Comparison of ENCODE assay signal across 18 cellular contexts in genomic region chr6:12576389-12576788, GRCh38.
DNase-seq lines count a peak whose midpoint lies in the region; ATAC-seq, FAIRE-seq and TF ChIP-seq lines count a peak whose summit lies in the region.
"Had no signal": no experiment of that assay in that cellular context is flagged by ENCODE, and none has a peak within 500 bp of the region (broad histone marks: within the 10 kb centered on the region; RNA-seq: fewer than 3 reads in every experiment).

No MANE protein-coding gene starts in this region.

- no peak overlapping the region for H3K27ac Mint-ChIP-seq in stimulated activated naive CD8-positive, alpha-beta T cell treated with anti-CD3 and anti-CD28 coated beads, Interleukin-15, amount 100 ng/mL, for 72 hours
- H3K27ac Mint-ChIP-seq: neural progenitor cell, T-cell had no signal

- H3K9me3 ChIP-seq in mesenchymal stem cell (ENCODE audit: control insufficient read depth, low read length) = no peaks in the 10 kb centered on the region
- H3K9me3 ChIP-seq: sigmoid colon had no signal

- no peak overlapping the region for H4K8ac ChIP-seq in mesenchymal stem cell (ENCODE audit: low read length)

- no peaks in the 10 kb centered on the region for H3K79me1 ChIP-seq in mesenchymal stem cell (replicated peaks; ENCODE audit: low read length, poor library complexity, severe bottlenecking)

- H2AFZ ChIP-seq in mesenchymal stem cell (ENCODE audit: low read depth, low read length) = no peak overlapping the region
- H2AFZ ChIP-seq: neural progenitor cell had no signal

- 54% methylated on average over 2 of the region's 2 CpGs for WGBS in mesenchymal stem cell

- H3K4me3 ChIP-seq in AG10803 (ENCODE audit: low read length) (no peak overlapping the region), mesenchymal stem cell (ENCODE audit: insufficient read depth in 1 of 2, low read depth in 1 of 2, low read length in 2 of 2) (no peak overlapping the region)
- H3K4me3 ChIP-seq: lung, neural progenitor cell, sigmoid colon had no signal

- H3K4ac ChIP-seq in mesenchymal stem cell (ENCODE audit: low read depth in 1 of 2, low read length in 2 of 2) = no peak overlapping the region

- no peak overlapping the region for H2BK120ac ChIP-seq in mesenchymal stem cell (ENCODE audit: low read depth, low read length)

- TF ChIP-seq CTCF in AG10803 (conservative IDR thresholded peaks at IDR 0.05; ENCODE audit: low read length) = no peak

- H3K36me3 ChIP-seq in mesenchymal stem cell (ENCODE audit: control insufficient read depth in 1 of 2, insufficient read depth in 2 of 2, low read depth in 1 of 2, low read length in 2 of 2) = no peaks in the 10 kb centered on the region
- H3K36me3 ChIP-seq: neural progenitor cell, sigmoid colon had no signal

- H3K23ac ChIP-seq in mesenchymal stem cell (ENCODE audit: low read length in 2 of 2) = no peak overlapping the region

- peak; percentile 74 for FAIRE-seq in RCC 7860 (lab: Jason Lieb, UNC)

- no peak overlapping the region for H3K18ac ChIP-seq in mesenchymal stem cell (ENCODE audit: low read depth in 1 of 2, low read length in 2 of 2)

- ATAC-seq in stimulated activated naive CD8-positive, alpha-beta T cell treated with anti-CD3 and anti-CD28 coated beads, Interleukin-15, amount 100 ng/mL, for 72 hours = no peak
- ATAC-seq: T-cell had no signal

- no peak overlapping the region for H3K4me3 Mint-ChIP-seq in stimulated activated naive CD8-positive, alpha-beta T cell treated with anti-CD3 and anti-CD28 coated beads, Interleukin-15, amount 100 ng/mL, for 72 hours
- H3K4me3 Mint-ChIP-seq: neural progenitor cell, T-cell had no signal

- no peaks in the 10 kb centered on the region for H3K27me3 Mint-ChIP-seq in stimulated activated naive CD8-positive, alpha-beta T cell treated with anti-CD3 and anti-CD28 coated beads, Interleukin-15, amount 100 ng/mL, for 72 hours
- H3K27me3 Mint-ChIP-seq: T-cell had no signal

- peak overlapping the region; percentile 93 for H3K27ac ChIP-seq in mesenchymal stem cell (ENCODE audit: low read length, poor library complexity, severe bottlenecking)
- H3K27ac ChIP-seq: neural progenitor cell, sigmoid colon had no signal

- H3K4me2 ChIP-seq in mesenchymal stem cell (ENCODE audit: low read length, poor library complexity, severe bottlenecking) = no peak overlapping the region
- H3K4me2 ChIP-seq: neural progenitor cell had no signal

- no peaks in the 10 kb centered on the region for H3K27me3 ChIP-seq in mesenchymal stem cell (ENCODE audit: control insufficient read depth in 1 of 2, insufficient read depth in 1 of 2, low read length in 2 of 2)
- H3K27me3 ChIP-seq: neural progenitor cell, sigmoid colon had no signal

- H3K14ac ChIP-seq in mesenchymal stem cell (ENCODE audit: low read length in 2 of 2) = no peak overlapping the region

- no peaks in the 10 kb centered on the region for H3K4me1 Mint-ChIP-seq in stimulated activated naive CD8-positive, alpha-beta T cell treated with anti-CD3 and anti-CD28 coated beads, Interleukin-15, amount 100 ng/mL, for 72 hours
- H3K4me1 Mint-ChIP-seq: T-cell had no signal

- H3K9me3 Mint-ChIP-seq in stimulated activated naive CD8-positive, alpha-beta T cell treated with anti-CD3 and anti-CD28 coated beads, Interleukin-15, amount 100 ng/mL, for 72 hours = no peaks in the 10 kb centered on the region
- H3K9me3 Mint-ChIP-seq: neural progenitor cell, T-cell had no signal

- H3K4me1 ChIP-seq in mesenchymal stem cell (ENCODE audit: control insufficient read depth, insufficient read depth, low read depth, low read length) = peaks cover 5% of the 10 kb centered on the region
- H3K4me1 ChIP-seq: neural progenitor cell had no signal

- H2BK5ac ChIP-seq in mesenchymal stem cell (ENCODE audit: low read depth, low read length, poor library complexity, severe bottlenecking) = no peak overlapping the region

- H4K91ac ChIP-seq in mesenchymal stem cell (ENCODE audit: low read length) = no peak overlapping the region

- no peak overlapping the region for H2BK12ac ChIP-seq in mesenchymal stem cell (ENCODE audit: low read length in 2 of 2)

- no peak overlapping the region for H2BK15ac ChIP-seq in mesenchymal stem cell (ENCODE audit: low read depth, poor library complexity, severe bottlenecking)

- DNase-seq in AG10803 (ENCODE audit: low read depth) (peak; percentile 92), RCC 7860 (ENCODE audit: low spot score) (peak; percentile 63), dedifferentiated amniotic fluid mesenchymal stem cell (ENCODE audit: extremely low spot score) (peak; percentile 83), mesenchymal stem cell (no peak), NCI-H146 (lab: John Stamatoyannopoulos, UW) (no peak), NCI-H2196 treated with DMSO at 0.1 percent for 48 hours (lab: John Stamatoyannopoulos, UW; ENCODE audit: unreplicated experiment) (no peak)
- DNase-seq in stimulated activated naive CD8-positive, alpha-beta T cell treated with anti-CD3 and anti-CD28 coated beads, Interleukin-15, amount 100 ng/mL, for 72 hours = no peak
- DNase-seq in activated naive CD4-positive, alpha-beta T cell (lab: John Stamatoyannopoulos, UW) = no peak
- DNase-seq: activated naive CD4-positive, alpha-beta T cell treated with Interleukin-2 at 50 U/mL for 16 hours; cerebellar nuclear complex; NCI-H1436 treated with DMSO at 0.1 percent for 48 hours; NCI-H524; OCI-M1; sigmoid colon; stimulated activated naive CD4-positive, alpha-beta T cell treated with Interleukin-2 at 50 U/mL for 16 hours; T-cell had no signal

- H3K9ac ChIP-seq in mesenchymal stem cell (ENCODE audit: low read length) = no peak overlapping the region
- H3K9ac ChIP-seq: neural progenitor cell had no signal

- H2AK5ac ChIP-seq in mesenchymal stem cell (ENCODE audit: low read length, severe bottlenecking) = no peak overlapping the region

Comparison
In these comparisons a context has a peak if more than half of its experiments do, and no peak if none do; other contexts are left out.
1. DNase-seq: peak in AG10803 (single experiment), RCC 7860 (single experiment) and dedifferentiated amniotic fluid mesenchymal stem cell (single experiment); none in mesenchymal stem cell (single experiment), NCI-H146 (single experiment), stimulated activated naive CD8-positive, alpha-beta T cell treated with anti-CD3 and anti-CD28 coated beads, Interleukin-15, amount 100 ng/mL, for 72 hours (0 of 2), activated naive CD4-positive, alpha-beta T cell (0 of 4) and NCI-H2196 treated with DMSO at 0.1 percent for 48 hours (single experiment).